In the genomic region with DNA sequence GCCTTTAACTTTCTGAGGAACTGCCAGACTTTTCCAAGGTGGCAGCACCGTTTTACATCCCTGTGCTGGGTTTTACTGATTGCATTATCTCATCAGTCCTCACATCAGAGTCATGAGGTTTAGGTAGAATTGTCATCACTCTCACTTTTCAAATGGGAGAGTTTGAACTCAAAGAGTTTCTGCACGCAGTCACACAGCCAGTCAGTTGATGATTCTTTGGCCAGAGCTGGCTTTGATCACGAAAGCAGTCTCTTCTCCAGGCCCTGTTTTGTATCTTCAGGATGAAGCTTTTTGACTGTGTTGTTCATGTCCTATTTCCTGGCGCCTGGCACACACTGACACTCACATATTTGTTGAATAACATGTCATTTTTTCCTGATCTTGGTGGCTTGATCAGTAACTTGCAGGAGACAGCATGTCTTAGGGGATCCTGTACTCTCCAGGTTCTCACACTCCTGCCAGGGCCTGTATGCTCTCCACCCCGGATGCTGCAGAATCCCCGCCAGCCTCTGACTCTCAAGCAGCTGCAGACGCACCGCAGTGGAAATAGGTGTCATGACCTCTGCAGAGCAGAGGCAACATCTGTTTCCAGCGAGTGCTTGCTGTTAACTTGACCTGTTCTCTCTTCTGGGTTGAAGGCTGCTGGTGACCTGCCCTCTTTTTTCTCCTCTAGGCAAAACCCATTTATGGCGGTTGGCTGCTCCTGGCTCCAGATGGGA, we compare ENCODE assay signal across 8 cellular contexts. TPM values are rescaled to one million over a fixed set of nuclear protein-coding genes. Genes with fewer than 3 reads are reported as not detected.
DNase-seq lines count a peak whose midpoint lies in the region; ATAC-seq and TF ChIP-seq lines count a peak whose summit lies in the region.

No MANE protein-coding gene starts in this region.

- no peaks in the 10 kb centered on the region for H3K9me3 ChIP-seq in H9 (ENCODE audit: control insufficient read depth, low read depth, low read length)
- H3K9me3 ChIP-seq in adrenal gland (replicated peaks in 1 of 3) = no peaks in the 10 kb centered on the region
- H3K9me3 ChIP-seq in skeletal muscle tissue (ENCODE audit: control insufficient read depth in 3 of 3, low read length in 3 of 3) = no peaks in the 10 kb centered on the region
- H3K9me3 ChIP-seq in WERI-Rb-1 (ENCODE audit: severe bottlenecking) = no peaks in the 10 kb centered on the region

- no peak overlapping the region for H3K4me3 Mint-ChIP-seq in H9

- no peak overlapping the region for H4K8ac ChIP-seq in H9 (replicated peaks; ENCODE audit: insufficient read length, low read depth, low read length)

- H3K36me3 Mint-ChIP-seq in H9 (ENCODE audit: insufficient read depth in 1 of 3, low read depth in 3 of 3) = peaks cover 9 to 29% (median 27%) of the 10 kb centered on the region in 3 experiments

- no peak overlapping the region for H2BK15ac ChIP-seq in H9 (ENCODE audit: low read depth, low read length)

- intact Hi-C loops in adrenal gland (cut with DNase I) (no loop called here), cardiac septum (cut with DNase I) (no loop called here)

- H3K4me3 ChIP-seq in adrenal gland (no peak overlapping the region), skeletal muscle tissue (ENCODE audit: low read length in 3 of 3) (no peak overlapping the region), WERI-Rb-1 (ENCODE audit: low read depth, low read length) (no peak overlapping the region)

- no CpG with 5 or more reads among the region's 10 CpGs for WGBS in H9 (ENCODE audit: extremely low coverage, insufficient read length, low lambda C conversion rate)
- 49 to 65% (median 53%) methylated on average over 10 of the region's 10 CpGs for WGBS in adrenal gland, 4 donors

- no peak overlapping the region for H4K5ac ChIP-seq in H9 (ENCODE audit: insufficient read length, low read depth, low read length)

- no peaks in the 10 kb centered on the region for H3K27me3 Mint-ChIP-seq in H9 (ENCODE audit: low read depth)

- H3K23ac ChIP-seq in H9 (ENCODE audit: insufficient read length, low read depth, low read length) = no peak overlapping the region

- ATAC-seq in GM21737 (IDR thresholded peaks at IDR 0.05; ENCODE audit: unreplicated experiment) = no peak

- no peak overlapping the region for H2AFZ ChIP-seq in H9 (ENCODE audit: low read length)

- no peaks in the 10 kb centered on the region for H3K9me3 Mint-ChIP-seq in H9

- H3K4me2 ChIP-seq in H9 (ENCODE audit: insufficient read depth, insufficient read length, low read length) = no peak overlapping the region

- TF ChIP-seq CTCF in H9 (conservative IDR thresholded peaks at IDR 0.05) (no peak), adrenal gland (IDR thresholded peaks at IDR 0.05) (no peak), WERI-Rb-1 (IDR thresholded peaks at IDR 0.05; ENCODE audit: low read depth, low read length) (no peak)

- DNase-seq in H9 (no peak), adrenal gland (peak in 5 of 7 donors; percentile 41 to 80 (median 56)), cardiac septum (ENCODE audit: low spot score) (peak; percentile 76), WERI-Rb-1 (no peak), NCI-H2081 (lab: John Stamatoyannopoulos, UW) (no peak), glomerular visceral epithelial cell (ENCODE audit: extremely low spot score) (no peak)

- H3K23me2 ChIP-seq in H9 (ENCODE audit: insufficient read length, low read depth, low read length, poor library complexity, severe bottlenecking) = no peaks in the 10 kb centered on the region

- H3K4me1 Mint-ChIP-seq in H9 = peaks cover 4 to 5% of the 10 kb centered on the region in 2 experiments

- no peak overlapping the region for H2BK20ac ChIP-seq in H9 (ENCODE audit: low read depth, low read length, poor library complexity, severe bottlenecking)

- no peaks in the 10 kb centered on the region; the same call in 1 of the 2 replicates for H3K79me2 ChIP-seq in H9 (ENCODE audit: insufficient read depth, low read length)

- TF ChIP-seq POLR2A in adrenal gland (IDR thresholded peaks at IDR 0.05) = no peak

- H3K36me3 ChIP-seq in adrenal gland (replicated peaks in 1 of 2) = peaks cover 0 to 13% of the 10 kb centered on the region in 2 donors
- peaks cover 11 to 29% (median 11%) of the 10 kb centered on the region in 3 donors for H3K36me3 ChIP-seq in skeletal muscle tissue (ENCODE audit: control insufficient read depth in 3 of 3, insufficient read depth in 3 of 3, low read length in 3 of 3)
- peaks cover 57% of the 10 kb centered on the region for H3K36me3 ChIP-seq in WERI-Rb-1

- no peaks in the 10 kb centered on the region for H4K20me1 ChIP-seq in H9 (ENCODE audit: control insufficient read depth, insufficient read depth, insufficient read length)

- H3K14ac ChIP-seq in H9 (ENCODE audit: insufficient read depth, low read length) = no peak overlapping the region

- no peak overlapping the region for H3T11ph ChIP-seq in H9 (ENCODE audit: low read length)

- no peak overlapping the region for H3K18ac ChIP-seq in H9 (ENCODE audit: insufficient read length, low read depth, low read length)

- H2BK120ac ChIP-seq in H9 (ENCODE audit: low read depth, low read length, poor library complexity, severe bottlenecking) = no peak overlapping the region

- no peak overlapping the region for H3K4ac ChIP-seq in H9 (ENCODE audit: low read depth, low read length)

- H2BK5ac ChIP-seq in H9 (ENCODE audit: insufficient read length, low read length) = no peak overlapping the region

- no peaks in the 10 kb centered on the region for H3K27me3 ChIP-seq in H9 (ENCODE audit: insufficient read depth, low read length)
- H3K27me3 ChIP-seq in adrenal gland = no peaks in the 10 kb centered on the region
- H3K27me3 ChIP-seq in skeletal muscle tissue (ENCODE audit: control insufficient read depth in 3 of 3, insufficient read depth in 3 of 3, low read length in 3 of 3) = no peaks in the 10 kb centered on the region
- H3K27me3 ChIP-seq in WERI-Rb-1 (ENCODE audit: insufficient read depth, low read depth, severe bottlenecking) = no peaks in the 10 kb centered on the region

- peak overlapping the region in 2 of 3 experiments; percentile 15 to 76; a peak in 2 of 7 replicates for H3K27ac Mint-ChIP-seq in H9

- H3K56ac ChIP-seq in H9 (ENCODE audit: insufficient read length, low read depth, low read length) = no peak overlapping the region

- H3K27ac ChIP-seq in H9 (ENCODE audit: insufficient read length, low read depth, low read length) (no peak overlapping the region), adrenal gland (peak overlapping the region in 3 of 5 donors; percentile 24 to 77 (median 63)), skeletal muscle tissue (ENCODE audit: low read depth, low read length) (peak overlapping the region; percentile 23), WERI-Rb-1 (no peak overlapping the region)

- H4K91ac ChIP-seq in H9 (ENCODE audit: insufficient read length, low read depth, low read length) = no peak overlapping the region

- H3K79me1 ChIP-seq in H9 (ENCODE audit: insufficient read depth, low read depth, low read length, poor library complexity, severe bottlenecking) = peaks cover 3% of the 10 kb centered on the region

- no peak overlapping the region for H2AK5ac ChIP-seq in H9 (ENCODE audit: insufficient read length, low read length)

- H3K4me1 ChIP-seq in H9 (ENCODE audit: insufficient read depth, low read length) (no peaks in the 10 kb centered on the region), adrenal gland (replicated peaks in 1 of 2) (peaks cover 25 to 65% of the 10 kb centered on the region in 2 donors), skeletal muscle tissue (ENCODE audit: control insufficient read depth in 3 of 3, insufficient read depth in 3 of 3, low read length in 3 of 3) (peaks cover 73 to 95% (median 89%) of the 10 kb centered on the region in 3 donors)

- H2BK12ac ChIP-seq in H9 (ENCODE audit: insufficient read length, low read depth, low read length) = no peak overlapping the region

- H3K9ac ChIP-seq in H9 (ENCODE audit: extremely low read depth, insufficient read length, low read length) (no peak overlapping the region), skeletal muscle tissue (ENCODE audit: low read depth in 1 of 3, low read length in 3 of 3) (peak overlapping the region in 1 of 3 donors; percentile 18)

RNA-seq across cellular contexts. Expression of gene MPRIP, which starts 32.9 kb away (rescaled TPM):
- total RNA-seq in H9 (2021) = 129 and 132 TPM in 2 replicates
- 100 to 1,000 TPM; 109 to 234 (median 168) TPM for total RNA-seq in adrenal gland
- 100 to 1,000 TPM; 174 to 231 (median 176) TPM for polyA plus RNA-seq in adrenal gland
- 554 TPM for total RNA-seq in cardiac septum
- 79.3 TPM for total RNA-seq in skeletal muscle tissue

Comparison
In these comparisons a context has a peak if more than half of its experiments do, and no peak if none do; other contexts are left out.
1. DNase-seq: peak in adrenal gland (5 of 7) and cardiac septum (single experiment); none in H9 (single experiment), WERI-Rb-1 (single experiment), NCI-H2081 (0 of 2) and glomerular visceral epithelial cell (single experiment).
2. H3K27ac ChIP-seq: peak in adrenal gland (3 of 5) and skeletal muscle tissue (single experiment); none in H9 (single experiment) and WERI-Rb-1 (single experiment).